21 cellular contexts compared by ENCODE assay signal in the genomic region with DNA sequence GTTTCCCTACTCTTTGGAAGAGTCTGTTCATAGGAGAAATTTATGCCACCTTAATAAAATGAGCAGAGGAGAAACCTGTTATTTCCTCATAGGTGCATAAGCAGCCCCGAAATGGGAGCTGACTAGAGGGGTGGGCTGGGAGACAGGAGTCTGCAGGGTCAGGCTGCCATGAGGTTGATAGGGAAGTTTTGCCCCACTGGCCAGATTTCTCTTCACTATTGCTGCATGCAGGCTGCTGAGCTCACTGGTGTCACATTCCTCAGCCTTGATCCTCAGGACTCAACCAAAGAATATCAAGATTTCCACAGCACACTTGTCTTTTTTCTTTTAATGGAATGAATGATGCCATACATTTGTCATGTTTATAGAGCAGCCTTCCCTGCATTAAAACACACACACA.
DNase-seq lines count a peak whose midpoint lies in the region; ATAC-seq and TF ChIP-seq lines count a peak whose summit lies in the region.
"Had no signal": no experiment of that assay in that cellular context is flagged by ENCODE, and none has a peak within 500 bp of the region (broad histone marks: within the 10 kb centered on the region; RNA-seq: fewer than 3 reads in every experiment).

No MANE protein-coding gene starts in this region.

- no peaks in the 10 kb centered on the region for H3K79me1 ChIP-seq in mesendoderm (ENCODE audit: low read length)

- H2BK5ac ChIP-seq in mesendoderm (ENCODE audit: low read length): no peak overlapping the region

- ATAC-seq in heart right ventricle (no peak), upper lobe of left lung (ENCODE audit: low FRiP score in 2 of 2) (no peak), sciatic nerve (no peak)

- no peaks in the 10 kb centered on the region for H3K79me2 ChIP-seq in mesendoderm (ENCODE audit: control insufficient read depth, insufficient read depth, low read length)

- no peak overlapping the region for H3K18ac ChIP-seq in mesendoderm (ENCODE audit: low read length)

- H2BK15ac ChIP-seq in mesendoderm (replicated peaks; ENCODE audit: low read depth): no peak overlapping the region

- H4K8ac ChIP-seq in mesendoderm (ENCODE audit: low read depth, low read length): no peak overlapping the region

- H3K9me3 ChIP-seq in cardiac muscle cell (ENCODE audit: low read depth): no peaks in the 10 kb centered on the region
- no peaks in the 10 kb centered on the region for H3K9me3 ChIP-seq in heart right ventricle
- H3K9me3 ChIP-seq in upper lobe of left lung: no peaks in the 10 kb centered on the region
- H3K9me3 ChIP-seq: BLaER1 had no signal

- H2AK5ac ChIP-seq in mesendoderm (ENCODE audit: low read length): no peak overlapping the region

- TF ChIP-seq EP300 in upper lobe of left lung (IDR thresholded peaks at IDR 0.05): no peak

- no peak overlapping the region for H4K5ac ChIP-seq in mesendoderm (ENCODE audit: low read length)

- 71 to 77% methylated on average over 1 of the region's 1 CpG for WGBS in heart right ventricle, 2 donors
- WGBS in mesendoderm (ENCODE audit: extremely low coverage, insufficient coverage, low lambda C conversion rate): no CpG with 5 or more reads among the region's 1 CpG
- 79 to 87% methylated on average over 1 of the region's 1 CpG for WGBS in upper lobe of left lung, 2 donors

- no peak overlapping the region for H3K4me2 ChIP-seq in mesendoderm (ENCODE audit: low read length)
- H3K4me2 ChIP-seq: BLaER1 had no signal

- no peak overlapping the region for H3K4ac ChIP-seq in mesendoderm (ENCODE audit: low read depth, low read length)

- no peak overlapping the region for H3K23ac ChIP-seq in mesendoderm (ENCODE audit: low read length)

- no peaks in the 10 kb centered on the region for H3K27me3 ChIP-seq in cardiac muscle cell
- no peaks in the 10 kb centered on the region for H3K27me3 ChIP-seq in heart right ventricle
- H3K27me3 ChIP-seq in mesendoderm (ENCODE audit: insufficient read depth, low read length, poor library complexity): no peaks in the 10 kb centered on the region
- no peaks in the 10 kb centered on the region for H3K27me3 ChIP-seq in upper lobe of left lung
- H3K27me3 ChIP-seq: BLaER1 had no signal

- DNase-seq in cardiac muscle cell (ENCODE audit: low read depth in 1 of 2, low spot score in 1 of 2): peak in 1 of 2 donors; percentile 22
- DNase-seq in heart right ventricle: no peak
- peak; percentile 36 for DNase-seq in dedifferentiated amniotic fluid mesenchymal stem cell (ENCODE audit: extremely low spot score)
- DNase-seq in mesendoderm: peak; percentile 67
- no peak for DNase-seq in inferior parietal cortex (ENCODE audit: extremely low spot score)
- no peak for DNase-seq in HPDE6-E6E7 (ENCODE audit: extremely low spot score)
- no peak for DNase-seq in upper lobe of left lung
- no peak for DNase-seq in sciatic nerve (ENCODE audit: low spot score)
- DNase-seq: 8988T; CD8-positive, alpha-beta memory T cell; DMS79 treated with DMSO at 0.1 percent for 48 hours; GM23248; IMR-90; Karpas-422; MM.1S; NCI-H1092 treated with DMSO at 0.1 percent for 48 hours; NCI-H2107; NCI-H2227 treated with DMSO at 0.1 percent for 48 hours; NCI-H69; SHP77 had no signal

- no peak for TF ChIP-seq POLR2A in upper lobe of left lung (IDR thresholded peaks at IDR 0.05)

- H3K4me3 ChIP-seq in cardiac muscle cell (no peak overlapping the region), heart right ventricle (no peak overlapping the region), mesendoderm (ENCODE audit: low read length) (no peak overlapping the region), upper lobe of left lung (no peak overlapping the region)
- H3K4me3 ChIP-seq: BLaER1, GM23248 had no signal

- no peak overlapping the region for H2BK120ac ChIP-seq in mesendoderm (ENCODE audit: low read depth, low read length)

- H3K9ac ChIP-seq in mesendoderm (ENCODE audit: low read length): no peak overlapping the region
- H3K9ac ChIP-seq: BLaER1, GM23248 had no signal

- peak overlapping the region; percentile 46 for H3K27ac ChIP-seq in cardiac muscle cell
- H3K27ac ChIP-seq in heart right ventricle: no peak overlapping the region
- H3K27ac ChIP-seq in mesendoderm (ENCODE audit: low read depth, low read length): no peak overlapping the region
- no peak overlapping the region for H3K27ac ChIP-seq in upper lobe of left lung
- H3K27ac ChIP-seq: BLaER1, GM23248 had no signal

- TF ChIP-seq CTCF in cardiac muscle cell (IDR thresholded peaks at IDR 0.05; ENCODE audit: low read depth, low read length) (no peak), heart right ventricle (IDR thresholded peaks at IDR 0.05) (no peak), upper lobe of left lung (IDR thresholded peaks at IDR 0.05) (no peak)

- H3K4me1 ChIP-seq in cardiac muscle cell (ENCODE audit: low read depth) (no peaks in the 10 kb centered on the region), heart right ventricle (no peaks in the 10 kb centered on the region), mesendoderm (ENCODE audit: control insufficient read depth, low read depth, low read length) (no peaks in the 10 kb centered on the region), upper lobe of left lung (peaks cover 0 to 4% (median 0%) of the 10 kb centered on the region in 4 donors)
- H3K4me1 ChIP-seq: BLaER1 had no signal

- intact Hi-C loops in heart right ventricle (cut with DNase I) (no loop called here), sciatic nerve (cut with DNase I) (no loop called here)

- H3K36me3 ChIP-seq in cardiac muscle cell: no peaks in the 10 kb centered on the region
- no peaks in the 10 kb centered on the region for H3K36me3 ChIP-seq in heart right ventricle
- no peaks in the 10 kb centered on the region for H3K36me3 ChIP-seq in mesendoderm (ENCODE audit: control insufficient read depth, insufficient read depth, low read length)
- no peaks in the 10 kb centered on the region for H3K36me3 ChIP-seq in upper lobe of left lung
- H3K36me3 ChIP-seq: BLaER1 had no signal

- no peak overlapping the region for H3K56ac ChIP-seq in mesendoderm (ENCODE audit: low read length)

Comparison
In these comparisons a context has a peak if more than half of its experiments do, and no peak if none do; other contexts are left out.
1. DNase-seq: peak in dedifferentiated amniotic fluid mesenchymal stem cell (single experiment) and mesendoderm (single experiment); none in heart right ventricle (0 of 2), inferior parietal cortex (single experiment), HPDE6-E6E7 (single experiment), upper lobe of left lung (0 of 2) and sciatic nerve (single experiment).